23 cellular contexts compared by ENCODE assay signal in the genomic region with DNA sequence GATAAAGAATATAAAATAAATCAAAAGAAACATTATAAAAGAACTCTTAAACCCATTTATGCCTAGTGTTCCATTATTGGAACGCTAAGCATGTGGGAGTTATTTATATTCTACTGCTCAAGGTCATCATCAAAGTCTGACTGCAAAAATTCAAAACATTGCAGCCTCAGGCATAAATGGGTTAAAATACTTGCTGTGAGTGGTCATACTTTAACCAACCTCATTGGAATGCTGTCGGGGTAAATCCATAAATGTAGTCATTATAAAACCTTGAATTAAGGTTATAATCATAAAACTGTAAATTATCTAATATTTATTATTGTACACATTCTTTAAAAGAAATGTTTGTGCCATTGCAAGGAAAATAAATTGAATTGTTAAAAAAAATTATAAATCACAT. TPM values are rescaled to one million over a fixed set of nuclear protein-coding genes. Genes with fewer than 3 reads are reported as not detected.
"Had no signal": no experiment of that assay in that cellular context is flagged by ENCODE, and none has a peak within 500 bp of the region (broad histone marks: within the 10 kb centered on the region; RNA-seq: fewer than 3 reads in every experiment).

No MANE protein-coding gene starts in this region.

- H3K4me1 Mint-ChIP-seq: activated naive CD4-positive, alpha-beta T cell treated with anti-CD3 and anti-CD28 coated beads, Interleukin-2, amount 10 ng/mL, durations not matched to agents 7 days and 5 days; activated naive CD8-positive, alpha-beta T cell treated with anti-CD3 and anti-CD28 coated beads, Interleukin-2, amount 10 ng/mL, durations not matched to agents 7 days and 5 days; central memory CD8-positive, alpha-beta T cell had no signal

- H3K27ac ChIP-seq: colonic mucosa, testis, transverse colon, VCaP had no signal

- H3K27me3 ChIP-seq: colonic mucosa, testis, transverse colon had no signal

- H3K27ac Mint-ChIP-seq: activated naive CD4-positive, alpha-beta T cell treated with anti-CD3 and anti-CD28 coated beads, Interleukin-2, amount 10 ng/mL, durations not matched to agents 7 days and 5 days; activated naive CD8-positive, alpha-beta T cell treated with anti-CD3 and anti-CD28 coated beads, Interleukin-2, amount 10 ng/mL, durations not matched to agents 7 days and 5 days; natural killer cell treated with Interleukin-12 subunit alpha and Interleukin-12 subunit beta and Interleukin-15 and Interleukin-18, amount 100 ng/mL, for 72 hours had no signal

- H3K4me3 ChIP-seq: colonic mucosa, mucosa of descending colon, testis, transverse colon had no signal

- ATAC-seq: left ventricle myocardium superior; mucosa of descending colon; natural killer cell treated with Interleukin-12 subunit alpha and Interleukin-12 subunit beta and Interleukin-15 and Interleukin-18, amount 100 ng/mL, for 72 hours; right cardiac atrium; stimulated activated naive CD8-positive, alpha-beta T cell treated with anti-CD3 and anti-CD28 coated beads, Interleukin-15, Interleukin-2, amounts not matched to agents 100 U/mL and 50 U/mL, for 24 hours had no signal

- H3K9me3 ChIP-seq: colonic mucosa, mucosa of descending colon, testis, transverse colon had no signal

- H3K4me1 ChIP-seq: colonic mucosa, testis, transverse colon had no signal

- H3K36me3 ChIP-seq: colonic mucosa, transverse colon had no signal

- H3K27me3 Mint-ChIP-seq: activated naive CD4-positive, alpha-beta T cell treated with anti-CD3 and anti-CD28 coated beads, Interleukin-2, amount 10 ng/mL, durations not matched to agents 7 days and 5 days; activated naive CD8-positive, alpha-beta T cell treated with anti-CD3 and anti-CD28 coated beads, Interleukin-2, amount 10 ng/mL, durations not matched to agents 7 days and 5 days; central memory CD8-positive, alpha-beta T cell; natural killer cell treated with Interleukin-12 subunit alpha and Interleukin-12 subunit beta and Interleukin-15 and Interleukin-18, amount 100 ng/mL, for 72 hours had no signal

- H3K9me3 Mint-ChIP-seq: activated naive CD4-positive, alpha-beta T cell treated with anti-CD3 and anti-CD28 coated beads, Interleukin-2, amount 10 ng/mL, durations not matched to agents 7 days and 5 days; activated naive CD8-positive, alpha-beta T cell treated with anti-CD3 and anti-CD28 coated beads, Interleukin-2, amount 10 ng/mL, durations not matched to agents 7 days and 5 days; central memory CD8-positive, alpha-beta T cell; natural killer cell treated with Interleukin-12 subunit alpha and Interleukin-12 subunit beta and Interleukin-15 and Interleukin-18, amount 100 ng/mL, for 72 hours had no signal

- H3K4me3 Mint-ChIP-seq: activated naive CD4-positive, alpha-beta T cell treated with anti-CD3 and anti-CD28 coated beads, Interleukin-2, amount 10 ng/mL, durations not matched to agents 7 days and 5 days; activated naive CD8-positive, alpha-beta T cell treated with anti-CD3 and anti-CD28 coated beads, Interleukin-2, amount 10 ng/mL, durations not matched to agents 7 days and 5 days; central memory CD8-positive, alpha-beta T cell; natural killer cell treated with Interleukin-12 subunit alpha and Interleukin-12 subunit beta and Interleukin-15 and Interleukin-18, amount 100 ng/mL, for 72 hours had no signal

- H3K36me3 Mint-ChIP-seq: activated naive CD4-positive, alpha-beta T cell treated with anti-CD3 and anti-CD28 coated beads, Interleukin-2, amount 10 ng/mL, durations not matched to agents 7 days and 5 days; activated naive CD8-positive, alpha-beta T cell treated with anti-CD3 and anti-CD28 coated beads, Interleukin-2, amount 10 ng/mL, durations not matched to agents 7 days and 5 days; natural killer cell treated with Interleukin-12 subunit alpha and Interleukin-12 subunit beta and Interleukin-15 and Interleukin-18, amount 100 ng/mL, for 72 hours had no signal

- DNase-seq: activated CD4-positive, alpha-beta T cell treated with anti-CD3 and anti-CD28 coated beads for 4 hours; activated CD4-positive, alpha-beta T cell treated with anti-CD3 and anti-CD28 coated beads, Interleukin-2, amount 50 U/mL, for 48 hours; activated CD8-positive, alpha-beta memory T cell treated with anti-CD3 and anti-CD28 coated beads for 24 hours; activated gamma-delta T cell; activated naive CD4-positive, alpha-beta T cell treated with anti-CD3 and anti-CD28 coated beads, Interleukin-2, amount 10 ng/mL, durations not matched to agents 7 days and 5 days; activated naive CD8-positive, alpha-beta T cell treated with anti-CD3 and anti-CD28 coated beads, Interleukin-2, amount 10 ng/mL, durations not matched to agents 7 days and 5 days; amygdala; colonic mucosa; effector memory CD4-positive, alpha-beta T cell; foreskin melanocyte; left ventricle myocardium superior; mucosa of descending colon; posterior cingulate gyrus; right cardiac atrium; stimulated activated CD4-positive, alpha-beta T cell treated with anti-CD3 and anti-CD28 coated beads, Interleukin-2, amount 100 ng/mL, for 48 hours; stimulated activated naive CD8-positive, alpha-beta T cell treated with anti-CD3 and anti-CD28 coated beads, Interleukin-15, Interleukin-2, amounts not matched to agents 100 U/mL and 50 U/mL, for 24 hours; T-helper 9 cell; testis; transverse colon had no signal

RNA-seq across cellular contexts. Expression of a gene that starts 55.0 kb away (rescaled TPM):
- total RNA-seq: natural killer cell treated with Interleukin-12 subunit alpha and Interleukin-12 subunit beta and Interleukin-15 and Interleukin-18, amount 100 ng/mL, for 72 hours; T-helper 1 cell treated with Interleukin-12 subunit alpha and Interleukin-12 subunit beta and Interleukin-4 antibody, amounts not matched to agents 30 ng/mL and 1 ng/mL, for 36 hours had no signal
